In genomic region chr3:123642182-123642956, GRCh38 we compare ENCODE assay signal across 8 cellular contexts. TPM values are rescaled to one million over a fixed set of nuclear protein-coding genes. Genes with fewer than 3 reads are reported as not detected.
A peak's percentile ranks its signal among the peaks of the same experiment; 100 is the strongest.
DNase-seq lines count a peak whose midpoint lies in the region; ATAC-seq lines count a peak whose summit lies in the region.

No MANE protein-coding gene starts in this region.

- no peaks in the 10 kb centered on the region for H3K9me3 ChIP-seq in subcutaneous abdominal adipose tissue (ENCODE audit: control insufficient read depth in 5 of 5, low read length in 5 of 5)

- peaks cover 4 to 66% (median 43%) of the 10 kb centered on the region in 5 donors for H3K36me3 ChIP-seq in subcutaneous abdominal adipose tissue (ENCODE audit: control insufficient read depth in 5 of 5, insufficient read depth in 5 of 5, low read length in 5 of 5)

- peaks cover 3 to 55% (median 35%) of the 10 kb centered on the region in 5 donors for H3K4me1 ChIP-seq in subcutaneous abdominal adipose tissue (ENCODE audit: control insufficient read depth in 5 of 5, insufficient read depth in 5 of 5, low read length in 5 of 5)

- no peaks in the 10 kb centered on the region for H3K27me3 ChIP-seq in subcutaneous abdominal adipose tissue (ENCODE audit: control insufficient read depth in 5 of 5, insufficient read depth in 4 of 5, low read length in 5 of 5)

- peak; percentile 87 for ATAC-seq in HG03378 (IDR thresholded peaks at IDR 0.05; ENCODE audit: unreplicated experiment)

- H3K27ac ChIP-seq in epithelial cell of prostate = no peak overlapping the region
- H3K27ac ChIP-seq in subcutaneous abdominal adipose tissue (ENCODE audit: low read depth, low read length) = peak overlapping the region; percentile 81

- no peak overlapping the region for H3K9ac ChIP-seq in subcutaneous abdominal adipose tissue (ENCODE audit: low read length in 5 of 5)

- no peak overlapping the region for H3K4me3 ChIP-seq in subcutaneous abdominal adipose tissue (ENCODE audit: low read depth in 1 of 5, low read length in 5 of 5)

- peak; percentile 77 for DNase-seq in CMK (ENCODE audit: low read depth)
- DNase-seq in GM19240 (ENCODE audit: insufficient read length, low spot score) = peak; percentile 79
- peak; percentile 47 for DNase-seq in NCI-H526 treated with DMSO at 0.1 percent for 48 hours (lab: John Stamatoyannopoulos, UW)
- peak; percentile 7 to 8 for DNase-seq in activated CD4-positive, alpha-beta T cell treated with anti-CD3 and anti-CD28 coated beads, Interleukin-2, amount 50 U/mL, for 4 hours
- peak; percentile 41 for DNase-seq in epithelial cell of prostate (ENCODE audit: low read depth, low spot score)
- DNase-seq in myocyte (ENCODE audit: low read depth) = peak; percentile 93

RNA-seq across cellular contexts. Expression of gene HACD2, which starts 57.5 kb away (rescaled TPM):
- total RNA-seq in myocyte = 14.4 and 17.3 TPM in 2 replicates
- 21.0 TPM for polyA plus RNA-seq in myocyte (2012)

Comparison
In these comparisons a context has a peak if more than half of its experiments do, and no peak if none do; other contexts are left out.
1. DNase-seq: peak in every context shown above with its lines; median percentile 93 in myocyte; 79 in GM19240; 77 in CMK; 47 in NCI-H526 treated with DMSO at 0.1 percent for 48 hours; 41 in epithelial cell of prostate; 8 in activated CD4-positive, alpha-beta T cell treated with anti-CD3 and anti-CD28 coated beads, Interleukin-2, amount 50 U/mL, for 4 hours.